10 cellular contexts compared by ENCODE assay signal in genomic region chr18:36769611-36770314, GRCh38. TPM values are rescaled to one million over a fixed set of nuclear protein-coding genes. Genes with fewer than 3 reads are reported as not detected.
DNase-seq lines count a peak whose midpoint lies in the region; ATAC-seq and TF ChIP-seq lines count a peak whose summit lies in the region.
"Had no signal": no experiment of that assay in that cellular context is flagged by ENCODE, and none has a peak within 500 bp of the region (broad histone marks: within the 10 kb centered on the region; RNA-seq: fewer than 3 reads in every experiment).

No MANE protein-coding gene starts in this region.

- H3F3A ChIP-seq in Loucy (ENCODE audit: low read depth), result 0 out of 2 replicates have a peak, but pooled peaks cover 5% of the 10 kb centered on the region

- peak; percentile 79 to 91 (median 82) for ATAC-seq in psoas muscle
- ATAC-seq in HG03442 (IDR thresholded peaks at IDR 0.05; ENCODE audit: unreplicated experiment), result no peak

- H3K9ac ChIP-seq in Loucy (ENCODE audit: low read depth, low read length, poor library complexity, severe bottlenecking) (no peak overlapping the region), endodermal cell (ENCODE audit: extremely low read depth, low read length, poor library complexity, severe bottlenecking) (no peak overlapping the region)

- intact Hi-C loops in psoas muscle (cut with DNase I) (loop anchor here in 1 of 2 donors (2.0 kb wide), 1 partner anchor 43 kb away; no protein-coding TSS in a partner anchor), stomach (cut with DNase I; ENCODE audit: low total_unique reads) (no loop called here)

- H3K9me2 ChIP-seq in Loucy (replicated peaks; ENCODE audit: low read depth, low read length), result no peaks in the 10 kb centered on the region

- H3K27me3 Mint-ChIP-seq in endodermal cell (ENCODE audit: insufficient read depth), result no peaks in the 10 kb centered on the region
- H3K27me3 Mint-ChIP-seq: CD4-positive, CD25-positive, alpha-beta regulatory T cell had no signal

- no peaks in the 10 kb centered on the region for H3K36me3 Mint-ChIP-seq in endodermal cell (ENCODE audit: low read depth)
- H3K36me3 Mint-ChIP-seq: CD4-positive, CD25-positive, alpha-beta regulatory T cell had no signal

- no peaks in the 10 kb centered on the region for H3K27me3 ChIP-seq in Loucy (ENCODE audit: insufficient read depth, low read length, poor library complexity, severe bottlenecking)
- H3K27me3 ChIP-seq in endodermal cell (ENCODE audit: control insufficient read depth, insufficient read depth, low read length, poor library complexity, severe bottlenecking), result no peaks in the 10 kb centered on the region
- H3K27me3 ChIP-seq in psoas muscle (ENCODE audit: insufficient read depth in 3 of 3, low read length in 2 of 3), result no peaks in the 10 kb centered on the region
- H3K27me3 ChIP-seq in stomach, result no peaks in the 10 kb centered on the region

- no peak for TF ChIP-seq EP300 in stomach (IDR thresholded peaks at IDR 0.05)

- H3K9me3 ChIP-seq in Loucy (ENCODE audit: insufficient read depth, low read depth, low read length) (no peaks in the 10 kb centered on the region), endodermal cell (ENCODE audit: control insufficient read depth, low read length) (no peaks in the 10 kb centered on the region), psoas muscle (no peaks in the 10 kb centered on the region), stomach (no peaks in the 10 kb centered on the region)

- WGBS in endodermal cell (ENCODE audit: insufficient coverage in 1 of 2, insufficient read length in 1 of 2), 2 experiments, result 70 to 100% methylated on average over 3 to 6 of the region's 6 CpGs
- 74 to 86% (median 79%) methylated on average over 6 of the region's 6 CpGs for WGBS in psoas muscle, 3 donors
- 64 to 72% (median 67%) methylated on average over 6 of the region's 6 CpGs for WGBS in stomach, 5 donors

- peak; percentile 73 for TF ChIP-seq CTCF in Loucy (conservative IDR thresholded peaks at IDR 0.05; ENCODE audit: low read length)
- peak; percentile 90 for TF ChIP-seq CTCF in endodermal cell (conservative IDR thresholded peaks at IDR 0.05)
- TF ChIP-seq CTCF in psoas muscle (IDR thresholded peaks at IDR 0.05), result peak; percentile 67
- TF ChIP-seq CTCF in stomach (IDR thresholded peaks at IDR 0.05), result peak in 2 of 7 experiments; percentile 17 to 18

- DNase-seq in activated CD4-positive, alpha-beta T cell treated with anti-CD3 and anti-CD28 coated beads for 48 hours, result peak; percentile 37
- no peak for DNase-seq in activated CD4-positive, alpha-beta T cell treated with anti-CD3 and anti-CD28 coated beads for 1 hour
- DNase-seq in endodermal cell, result peak; percentile 90
- DNase-seq in psoas muscle, result peak; percentile 55 to 79
- no peak for DNase-seq in cerebellar nuclear complex (lab: John Stamatoyannopoulos, UW)
- DNase-seq in stomach, result no peak
- DNase-seq: NCI-H2107 had no signal

- H3K4me3 Mint-ChIP-seq in endodermal cell, result no peak overlapping the region
- H3K4me3 Mint-ChIP-seq: CD4-positive, CD25-positive, alpha-beta regulatory T cell had no signal

- H3K79me2 ChIP-seq in Loucy (ENCODE audit: insufficient read depth, low read length), result no peaks in the 10 kb centered on the region

- H3K4me1 ChIP-seq in Loucy (ENCODE audit: insufficient read depth, low read length, poor library complexity, severe bottlenecking) (peaks cover 37% of the 10 kb centered on the region), endodermal cell (ENCODE audit: control insufficient read depth, insufficient read depth, low read length) (no peaks in the 10 kb centered on the region), psoas muscle (no peaks in the 10 kb centered on the region), stomach (no peaks in the 10 kb centered on the region)

- H3K4me1 Mint-ChIP-seq in endodermal cell, result no peaks in the 10 kb centered on the region

- no peak for TF ChIP-seq POLR2A in stomach (IDR thresholded peaks at IDR 0.05)

- H3K4me2 ChIP-seq in Loucy (ENCODE audit: low read depth, low read length, poor library complexity, severe bottlenecking), result no peak overlapping the region

- no peak overlapping the region for H2AFZ ChIP-seq in Loucy (ENCODE audit: low read length)

- H3K27ac ChIP-seq in endodermal cell (ENCODE audit: low read depth, low read length) (no peak overlapping the region), psoas muscle (no peak overlapping the region), stomach (no peak overlapping the region)

- H3K27ac Mint-ChIP-seq in endodermal cell, result no peak overlapping the region
- H3K27ac Mint-ChIP-seq: CD4-positive, CD25-positive, alpha-beta regulatory T cell had no signal

- H4K20me1 ChIP-seq in Loucy (ENCODE audit: insufficient read depth, low read length, poor library complexity, severe bottlenecking), result no peaks in the 10 kb centered on the region

- no peaks in the 10 kb centered on the region for H3K36me3 ChIP-seq in Loucy (ENCODE audit: insufficient read depth, low read length)
- no peaks in the 10 kb centered on the region for H3K36me3 ChIP-seq in endodermal cell (ENCODE audit: control insufficient read depth, insufficient read depth, low read length)
- H3K36me3 ChIP-seq in psoas muscle (ENCODE audit: insufficient read depth in 1 of 2, low read depth in 1 of 2), result no peaks in the 10 kb centered on the region
- no peaks in the 10 kb centered on the region for H3K36me3 ChIP-seq in stomach

- H3K9me3 Mint-ChIP-seq in endodermal cell, result no peaks in the 10 kb centered on the region

- H3K4me3 ChIP-seq in Loucy (ENCODE audit: low read length, poor library complexity, severe bottlenecking), result no peak overlapping the region
- no peak overlapping the region for H3K4me3 ChIP-seq in endodermal cell (ENCODE audit: low read length)
- no peak overlapping the region for H3K4me3 ChIP-seq in psoas muscle
- H3K4me3 ChIP-seq in stomach, result no peak overlapping the region

RNA-seq across cellular contexts. Expression of gene TPGS2, which starts 59.0 kb away (rescaled TPM):
- 100 to 1,000 TPM; 117 to 128 TPM for total RNA-seq in endodermal cell
- 194 TPM for polyA plus RNA-seq in endodermal cell (2013, experiment 1 of 2)
- polyA plus RNA-seq in endodermal cell (2013, experiment 2 of 2), result 184 TPM
- total RNA-seq in psoas muscle, result 10 to 100 TPM in 3 of 4 donors, 1 to 10 TPM in 1; 8.8 to 16.2 (median 13.5) TPM
- polyA plus RNA-seq in psoas muscle, result 10 to 100 TPM; 10.7 to 17.7 (median 13.5) TPM
- total RNA-seq in stomach, result 100 to 1,000 TPM in 3 of 5 donors, 10 to 100 TPM in 2; 36.7 to 230 (median 121) TPM
- polyA plus RNA-seq in stomach, result 10 to 100 TPM; 38.5 to 66.7 (median 44.0) TPM

RNA-seq across cellular contexts. Expression of gene KIAA1328, which starts 59.2 kb away (rescaled TPM):
- total RNA-seq in endodermal cell, result 1 to 10 TPM; 7.6 to 8.4 TPM
- polyA plus RNA-seq in endodermal cell (2013, experiment 1 of 2), result 7.5 TPM
- 7.3 TPM for polyA plus RNA-seq in endodermal cell (2013, experiment 2 of 2)
- 1 to 10 TPM; 3.1 to 4.4 (median 3.5) TPM for total RNA-seq in psoas muscle
- polyA plus RNA-seq in psoas muscle, result 1 to 10 TPM; 1.3 to 3.6 (median 2.8) TPM
- total RNA-seq in stomach, result 10 to 100 TPM; 10.4 to 21.7 (median 11.1) TPM
- 1 to 10 TPM; 1.9 to 2.3 (median 2.1) TPM for polyA plus RNA-seq in stomach

Comparison
In these comparisons a context has a peak if more than half of its experiments do, and no peak if none do; other contexts are left out.
1. DNase-seq: peak in activated CD4-positive, alpha-beta T cell treated with anti-CD3 and anti-CD28 coated beads for 48 hours (single experiment), endodermal cell (single experiment) and psoas muscle (2 of 2); none in activated CD4-positive, alpha-beta T cell treated with anti-CD3 and anti-CD28 coated beads for 1 hour (single experiment), cerebellar nuclear complex (0 of 2) and stomach (single experiment).